Comparison of ENCODE assay signal across 32 cellular contexts in genomic region chr22:47571616-47572015, GRCh38.
"Had no signal": no experiment of that assay in that cellular context is flagged by ENCODE, and none has a peak within 500 bp of the region (broad histone marks: within the 10 kb centered on the region; RNA-seq: fewer than 3 reads in every experiment).

No MANE protein-coding gene starts in this region.

- ATAC-seq: activated CD4-positive, CD25-positive, alpha-beta regulatory T cell treated with anti-CD3 and anti-CD28 coated beads, Interleukin-2, amount 50 U/mL, for 24 hours; activated CD8-positive, alpha-beta T cell treated with anti-CD3 and anti-CD28 coated beads for 36 hours; activated naive CD8-positive, alpha-beta T cell treated with anti-CD3 and anti-CD28 coated beads, Interleukin-2, amount 50 U/mL, for 24 hours; body of pancreas; effector memory CD8-positive, alpha-beta T cell; gastroesophageal sphincter; T-helper 17 cell had no signal

- H3K36me3 ChIP-seq: adrenal gland, esophagus squamous epithelium, gastroesophageal sphincter, WERI-Rb-1 had no signal

- H3K4me3 Mint-ChIP-seq: activated B cell treated with CpG ODN at 0.5 μM for 24 hours; activated CD8-positive, alpha-beta T cell treated with anti-CD3 and anti-CD28 coated beads for 36 hours; activated naive CD4-positive, alpha-beta T cell treated with anti-CD3 and anti-CD28 coated beads for 36 hours; activated naive CD4-positive, alpha-beta T cell treated with anti-CD3 and anti-CD28 coated beads, Interleukin-2, amount 50 U/mL, for 24 hours; activated naive CD8-positive, alpha-beta T cell treated with anti-CD3 and anti-CD28 coated beads for 36 hours; activated naive CD8-positive, alpha-beta T cell treated with anti-CD3 and anti-CD28 coated beads, Interleukin-2, amount 50 U/mL, for 24 hours; activated T-helper 1 cell treated with anti-CD3 and anti-CD28 coated beads, Interleukin-12 subunit alpha, Interleukin-12 subunit beta, Interleukin-2, Interleukin-4 antibody, amounts not matched to agents 30 ng/mL and 10 ng/mL and 1 ng/mL, durations not matched to agents 14 hours and 24 hours and 36 hours; effector memory CD8-positive, alpha-beta T cell; T-helper 17 cell; T-helper 2 cell treated with Interferon-gamma antibody and Interleukin-4, amounts not matched to agents 5 μg/mL and 100 μg/mL, for 36 hours had no signal

- H3K4me1 Mint-ChIP-seq: activated B cell treated with CpG ODN at 0.5 μM for 24 hours; activated naive CD4-positive, alpha-beta T cell treated with anti-CD3 and anti-CD28 coated beads, Interleukin-2, amount 50 U/mL, for 24 hours; activated naive CD8-positive, alpha-beta T cell treated with anti-CD3 and anti-CD28 coated beads for 36 hours; activated naive CD8-positive, alpha-beta T cell treated with anti-CD3 and anti-CD28 coated beads, Interleukin-2, amount 50 U/mL, for 24 hours had no signal

- H3K27ac ChIP-seq: adrenal gland, body of pancreas, epithelial cell of prostate, esophagus squamous epithelium, gastroesophageal sphincter, WERI-Rb-1 had no signal

- H3K27me3 ChIP-seq: adrenal gland, body of pancreas had no signal

- H3K4me3 ChIP-seq: adrenal gland, body of pancreas, esophagus squamous epithelium, gastroesophageal sphincter had no signal

- H3K27me3 Mint-ChIP-seq: activated B cell treated with CpG ODN at 0.5 μM for 24 hours; activated CD8-positive, alpha-beta T cell treated with anti-CD3 and anti-CD28 coated beads for 36 hours had no signal

- H3K27ac Mint-ChIP-seq: activated B cell treated with CpG ODN at 0.5 μM for 24 hours; activated CD8-positive, alpha-beta T cell treated with anti-CD3 and anti-CD28 coated beads for 36 hours; activated naive CD4-positive, alpha-beta T cell treated with anti-CD3 and anti-CD28 coated beads for 36 hours; activated naive CD4-positive, alpha-beta T cell treated with anti-CD3 and anti-CD28 coated beads, Interleukin-2, amount 50 U/mL, for 24 hours; activated naive CD8-positive, alpha-beta T cell treated with anti-CD3 and anti-CD28 coated beads for 36 hours; activated naive CD8-positive, alpha-beta T cell treated with anti-CD3 and anti-CD28 coated beads, Interleukin-2, amount 50 U/mL, for 24 hours; activated T-helper 1 cell treated with anti-CD3 and anti-CD28 coated beads, Interleukin-12 subunit alpha, Interleukin-12 subunit beta, Interleukin-2, Interleukin-4 antibody, amounts not matched to agents 30 ng/mL and 10 ng/mL and 1 ng/mL, durations not matched to agents 14 hours and 24 hours and 36 hours; activated T-helper 2 cell treated with anti-CD3 and anti-CD28 coated beads, Interferon-gamma antibody, Interleukin-2, Interleukin-4, amounts not matched to agents 10 μg/mL and 5 μg/mL and 100 μg/mL, durations not matched to agents 14 hours and 24 hours and 36 hours; effector memory CD8-positive, alpha-beta T cell; T-helper 17 cell; T-helper 2 cell treated with Interferon-gamma antibody and Interleukin-4, amounts not matched to agents 5 μg/mL and 100 μg/mL, for 36 hours had no signal

- H3K9me3 ChIP-seq: adrenal gland, body of pancreas, esophagus squamous epithelium, gastroesophageal sphincter had no signal

- H3K4me1 ChIP-seq: adrenal gland, body of pancreas, esophagus squamous epithelium, gastroesophageal sphincter had no signal

- DNase-seq: activated B cell treated with CpG ODN at 0.5 μM for 24 hours; activated CD4-positive, alpha-beta T cell treated with anti-CD3 and anti-CD28 coated beads for 48 hours; activated CD4-positive, alpha-beta T cell treated with anti-CD3 and anti-CD28 coated beads, Interleukin-2, amount 50 U/mL, for 1 hour; activated CD4-positive, alpha-beta T cell treated with anti-CD3 and anti-CD28 coated beads, Interleukin-2, amount 50 U/mL, for 48 hours; activated CD8-positive, alpha-beta T cell treated with anti-CD3 and anti-CD28 coated beads for 36 hours; activated effector memory CD4-positive, alpha-beta T cell treated with anti-CD3 and anti-CD28 coated beads, Interleukin-2, amount 50 U/mL, for 16 hours; activated naive CD4-positive, alpha-beta T cell treated with anti-CD3 and anti-CD28 coated beads for 36 hours; activated naive CD8-positive, alpha-beta T cell treated with anti-CD3 and anti-CD28 coated beads for 36 hours; activated naive CD8-positive, alpha-beta T cell treated with anti-CD3 and anti-CD28 coated beads, Interleukin-2, amount 50 U/mL, for 24 hours; activated T-cell treated with anti-CD3 and anti-CD28 coated beads, Interleukin-2, amount 50 U/mL, for 1 hour; activated T-cell treated with anti-CD3 and anti-CD28 coated beads, Interleukin-2, amount 50 U/mL, for 48 hours; amygdala; body of pancreas; caudate nucleus; cortex of kidney; dermis blood vessel endothelial cell; effector CD4-positive, alpha-beta T cell; effector memory CD8-positive, alpha-beta T cell; esophagus squamous epithelium; foreskin melanocyte; T-helper 1 cell; T-helper 17 cell; T1000; WERI-Rb-1 had no signal

- H3K9me3 Mint-ChIP-seq: activated B cell treated with CpG ODN at 0.5 μM for 24 hours; activated CD8-positive, alpha-beta T cell treated with anti-CD3 and anti-CD28 coated beads for 36 hours; activated naive CD4-positive, alpha-beta T cell treated with anti-CD3 and anti-CD28 coated beads for 36 hours; activated naive CD4-positive, alpha-beta T cell treated with anti-CD3 and anti-CD28 coated beads, Interleukin-2, amount 50 U/mL, for 24 hours; activated naive CD8-positive, alpha-beta T cell treated with anti-CD3 and anti-CD28 coated beads for 36 hours; activated naive CD8-positive, alpha-beta T cell treated with anti-CD3 and anti-CD28 coated beads, Interleukin-2, amount 50 U/mL, for 24 hours; activated T-helper 1 cell treated with anti-CD3 and anti-CD28 coated beads, Interleukin-12 subunit alpha, Interleukin-12 subunit beta, Interleukin-2, Interleukin-4 antibody, amounts not matched to agents 30 ng/mL and 10 ng/mL and 1 ng/mL, durations not matched to agents 14 hours and 24 hours and 36 hours; activated T-helper 2 cell treated with anti-CD3 and anti-CD28 coated beads, Interferon-gamma antibody, Interleukin-2, Interleukin-4, amounts not matched to agents 10 μg/mL and 5 μg/mL and 100 μg/mL, durations not matched to agents 14 hours and 24 hours and 36 hours; effector memory CD8-positive, alpha-beta T cell; T-helper 2 cell treated with Interferon-gamma antibody and Interleukin-4, amounts not matched to agents 5 μg/mL and 100 μg/mL, for 36 hours had no signal

- H3K36me3 Mint-ChIP-seq: activated naive CD4-positive, alpha-beta T cell treated with anti-CD3 and anti-CD28 coated beads, Interleukin-2, amount 50 U/mL, for 24 hours; activated naive CD8-positive, alpha-beta T cell treated with anti-CD3 and anti-CD28 coated beads for 36 hours had no signal
